Comparison of ENCODE assay signal across 19 cellular contexts in genomic region chr1:90957497-90957896, GRCh38.
DNase-seq lines count a peak whose midpoint lies in the region; ATAC-seq and TF ChIP-seq lines count a peak whose summit lies in the region.
"Had no signal": no experiment of that assay in that cellular context is flagged by ENCODE, and none has a peak within 500 bp of the region (broad histone marks: within the 10 kb centered on the region; RNA-seq: fewer than 3 reads in every experiment).

No MANE protein-coding gene starts in this region.

- peak; percentile 22 for DNase-seq in EH (ENCODE audit: low read depth)
- no peak for DNase-seq in T-helper 17 cell
- DNase-seq in dermis blood vessel endothelial cell, result peak; percentile 14
- DNase-seq in anterior cingulate cortex (lab: John Stamatoyannopoulos, UW), result no peak
- no peak for DNase-seq in Caco-2
- DNase-seq: ACHN, DMS79 treated with DMSO at 0.1 percent for 48 hours, Karpas-422, NCI-H1417 treated with DMSO at 0.1 percent for 48 hours, NCI-H187 treated with DMSO at 0.1 percent for 48 hours, NCI-H226, NCI-H524 treated with DMSO at 0.1 percent for 48 hours, SHP77 had no signal

- no peaks in the 10 kb centered on the region for H3K9me3 Mint-ChIP-seq in Caco-2 (ENCODE audit: unreplicated experiment)
- H3K9me3 Mint-ChIP-seq: IgD-negative memory B cell had no signal

- intact Hi-C loops in Caco-2 (cut with micrococcal nuclease; ENCODE audit: unreplicated experiment), result no loop called here

- H3K79me2 ChIP-seq in ACC112 (ENCODE audit: control insufficient read depth, insufficient read depth, low read length, unreplicated experiment), result peaks cover 83% of the 10 kb centered on the region

- peaks cover 53% of the 10 kb centered on the region for H3K4me1 Mint-ChIP-seq in T-helper 17 cell
- peaks cover 4% of the 10 kb centered on the region for H3K4me1 Mint-ChIP-seq in Caco-2 (ENCODE audit: low read depth, unreplicated experiment)

- H3K36me3 Mint-ChIP-seq in T-helper 17 cell (ENCODE audit: low read depth) (peaks cover 3% of the 10 kb centered on the region), Caco-2 (ENCODE audit: insufficient read depth, unreplicated experiment) (peaks cover 27% of the 10 kb centered on the region)

- POLR2A ChIA-PET in Caco-2 (lab: Charles Lee), result no interaction called here

- peaks cover 26% of the 10 kb centered on the region for H3K4me1 ChIP-seq in ACC112 (ENCODE audit: control insufficient read depth, insufficient read depth, low read length, unreplicated experiment)
- H3K4me1 ChIP-seq in Caco-2, result peaks cover 5% of the 10 kb centered on the region; the same call in 1 of the 2 replicates

- H3K4me3 ChIP-seq in ACC112 (ENCODE audit: low read depth, low read length), result peak overlapping the region; percentile 26; the same call in 1 of the 2 replicates
- H3K4me3 ChIP-seq in Caco-2 (ENCODE audit: low read depth, low read length), result no peak overlapping the region
- H3K4me3 ChIP-seq: SK-N-MC had no signal

- BruUV-seq in Caco-2 (replicated peaks; lab: Mats Ljungman, UMichigan), result no TSS peak

- no peak overlapping the region for H3K27ac ChIP-seq in ACC112 (ENCODE audit: low read depth, low read length)
- H3K27ac ChIP-seq: C4-2B, SK-N-MC had no signal

- ATAC-seq in T-helper 17 cell (no peak), HG03097 (IDR thresholded peaks at IDR 0.05; ENCODE audit: low FRiP score, unreplicated experiment) (no peak), GM18858 (IDR thresholded peaks at IDR 0.05; ENCODE audit: unreplicated experiment) (no peak)

- no peak for TF ChIP-seq CTCF in Caco-2 (IDR thresholded peaks at IDR 0.05; ENCODE audit: insufficient read depth in 1 of 2, low read depth in 1 of 2, low read length in 1 of 2, severe bottlenecking in 1 of 2, unreplicated experiment in 1 of 2)

- CTCF ChIA-PET in Caco-2 (lab: Charles Lee), result no interaction called here

- H2AFZ ChIP-seq in ACC112 (ENCODE audit: low read length, unreplicated experiment), result no peak overlapping the region

- H3K27ac Mint-ChIP-seq in T-helper 17 cell, result no peak overlapping the region
- H3K27ac Mint-ChIP-seq in Caco-2 (ENCODE audit: unreplicated experiment), result no peak overlapping the region

- H3K27me3 ChIP-seq in ACC112 (ENCODE audit: insufficient read depth, low read length) (no peaks in the 10 kb centered on the region), Caco-2 (replicated peaks; ENCODE audit: control insufficient read depth, insufficient read depth, low read length) (no peaks in the 10 kb centered on the region)

- no peaks in the 10 kb centered on the region for H3K9me3 ChIP-seq in T-helper 17 cell (ENCODE audit: control insufficient read depth, low read length, poor library complexity, severe bottlenecking)
- H3K9me3 ChIP-seq in Caco-2, result no peaks in the 10 kb centered on the region

- H3K4me3 Mint-ChIP-seq in T-helper 17 cell (peak overlapping the region; percentile 4), Caco-2 (ENCODE audit: unreplicated experiment) (no peak overlapping the region)

- H3K36me3 ChIP-seq in ACC112 (ENCODE audit: insufficient read depth, low read length) (peaks cover 5% of the 10 kb centered on the region), Caco-2 (ENCODE audit: control insufficient read depth, insufficient read depth, low read length) (no peaks in the 10 kb centered on the region)

- no peaks in the 10 kb centered on the region for H3K27me3 Mint-ChIP-seq in T-helper 17 cell
- no peaks in the 10 kb centered on the region for H3K27me3 Mint-ChIP-seq in Caco-2 (ENCODE audit: insufficient read depth, unreplicated experiment)
- H3K27me3 Mint-ChIP-seq: IgD-negative memory B cell had no signal

Comparison
In these comparisons a context has a peak if more than half of its experiments do, and no peak if none do; other contexts are left out.
1. DNase-seq: peak in EH (single experiment) and dermis blood vessel endothelial cell (single experiment); none in T-helper 17 cell (0 of 3), anterior cingulate cortex (0 of 58) and Caco-2 (0 of 2).